ENCODE assay signal across 19 cellular contexts in genomic region chr15:85099195-85099803, GRCh38.
DNase-seq lines count a peak whose midpoint lies in the region; ATAC-seq, FAIRE-seq and TF ChIP-seq lines count a peak whose summit lies in the region.
"Had no signal": no experiment of that assay in that cellular context is flagged by ENCODE, and none has a peak within 500 bp of the region (broad histone marks: within the 10 kb centered on the region; RNA-seq: fewer than 3 reads in every experiment).

No MANE protein-coding gene starts in this region.

- POLR2A ChIA-PET in HepG2 (lab: Yijun Ruan, JAX): no interaction called here

- in situ Hi-C loops in HepG2 (cut with HindIII; ENCODE audit: extremely low pct_ligation_motif_present, low pct_unique_long_range_greater_than_20kb): no loop called here

- H4K20me1 ChIP-seq in HepG2 (ENCODE audit: insufficient read depth, low read length): no peaks in the 10 kb centered on the region
- H4K20me1 ChIP-seq: BLaER1 had no signal

- H3K27me3 ChIP-seq in HepG2 (ENCODE audit: control insufficient read depth in 1 of 2, insufficient read depth in 2 of 2, low read length in 2 of 2) (no peaks in the 10 kb centered on the region), right lobe of liver (no peaks in the 10 kb centered on the region)
- H3K27me3 ChIP-seq: BLaER1, Peyer's patch had no signal

- no peak overlapping the region for H2AFZ ChIP-seq in HepG2 (ENCODE audit: low read length)

- intact Hi-C loops in HepG2 (cut with micrococcal nuclease; ENCODE audit: unreplicated experiment): no loop called here
- intact Hi-C loops in right lobe of liver (cut with DNase I): no loop called here

- CTCF ChIA-PET in HepG2 (lab: Yijun Ruan, JAX; ENCODE audit: low intra/inter-chr PET ratio, low total read pairs): no interaction called here

- H3K36me3 ChIP-seq in HepG2 (replicated peaks in 1 of 2; ENCODE audit: control insufficient read depth in 1 of 2, insufficient read depth in 2 of 2, low read length in 2 of 2) (peaks cover 7 to 37% of the 10 kb centered on the region in 2 experiments; a peak in 4 of 5 replicates), right lobe of liver (peaks cover 0 to 23% (median 6%) of the 10 kb centered on the region in 4 donors)

- WGBS in HepG2 (ENCODE audit: low lambda C conversion rate): 95% methylated on average over 8 of the region's 10 CpGs
- 85% methylated on average over 9 of the region's 10 CpGs for WGBS in right lobe of liver (ENCODE audit: insufficient coverage, low coverage, low lambda C conversion rate, missing lambda C conversion rate)

- BruUV-seq in HepG2 (replicated peaks; lab: Mats Ljungman, UMichigan): no TSS peak

- TF ChIP-seq EP300 in HepG2 (IDR thresholded peaks at IDR 0.05; ENCODE audit: low read depth in 2 of 2, low read length in 2 of 2) (no peak), HepG2 (CRISPR knock-in tag; IDR thresholded peaks at IDR 0.05; ENCODE audit: borderline replicate concordance) (no peak)

- H3K4me2 ChIP-seq in HepG2 (ENCODE audit: low read depth, low read length): no peak overlapping the region
- H3K4me2 ChIP-seq: BLaER1 had no signal

- DNase-seq in HepG2 (ENCODE audit: low spot score) (no peak), right lobe of liver (no peak), hippocampal formation (lab: John Stamatoyannopoulos, UW) (peak; percentile 65 to 73), occipital lobe (lab: John Stamatoyannopoulos, UW) (peak; percentile 9), GOT3 (lab: John Stamatoyannopoulos, UW) (no peak), NCI-H128 (lab: John Stamatoyannopoulos, UW; ENCODE audit: unreplicated experiment) (no peak), NCI-H345 (lab: John Stamatoyannopoulos, UW) (no peak)
- DNase-seq: CD8-positive, alpha-beta memory T cell; DMS 273 treated with DMSO at 0.1 percent for 48 hours; HFFc6; Karpas-422; MM.1S; NCI-H1105 treated with DMSO at 0.1 percent for 48 hours; NCI-H187 treated with DMSO at 0.1 percent for 48 hours; NCI-H2171; Peyer's patch had no signal

- H3K4me1 ChIP-seq in HepG2 (ENCODE audit: insufficient read depth, low read length) (no peaks in the 10 kb centered on the region), right lobe of liver (no peaks in the 10 kb centered on the region)
- H3K4me1 ChIP-seq: Peyer's patch had no signal

- no peak for FAIRE-seq in HepG2 (lab: Jason Lieb, UNC)

- H3K27ac ChIP-seq in HepG2 (ENCODE audit: extremely low read length, insufficient read depth, low read length) (no peak overlapping the region), right lobe of liver (no peak overlapping the region)
- H3K27ac ChIP-seq: 22Rv1, BLaER1, Peyer's patch had no signal

- TF ChIP-seq CTCF in HepG2 (CRISPR knock-in tag; IDR thresholded peaks at IDR 0.05): no peak
- TF ChIP-seq CTCF in right lobe of liver (IDR thresholded peaks at IDR 0.05): no peak

- TF ChIP-seq POLR2A in HepG2 (IDR thresholded peaks at IDR 0.05; ENCODE audit: insufficient read depth in 1 of 2, low read depth in 2 of 2, low read length in 2 of 2) (no peak), right lobe of liver (IDR thresholded peaks at IDR 0.05) (no peak)

- no peaks in the 10 kb centered on the region for H3K79me2 ChIP-seq in HepG2 (ENCODE audit: insufficient read depth, low read length)

- H3K9ac ChIP-seq in HepG2 (ENCODE audit: insufficient read depth, low read depth, low read length): no peak overlapping the region
- H3K9ac ChIP-seq: BLaER1 had no signal

- TF ChIP-seq RAD21 in HepG2 (CRISPR knock-in tag; IDR thresholded peaks at IDR 0.05): no peak

- ATAC-seq in HepG2 (no peak), right lobe of liver (no peak), HG02938 (IDR thresholded peaks at IDR 0.05; ENCODE audit: unreplicated experiment) (no peak)

- H3K4me3 ChIP-seq in HepG2 (replicated peaks in 1 of 3; ENCODE audit: insufficient read depth in 1 of 3, low read depth in 2 of 3, low read length in 3 of 3) (no peak overlapping the region), right lobe of liver (no peak overlapping the region)
- H3K4me3 ChIP-seq: BLaER1, Peyer's patch had no signal

- H3K9me3 ChIP-seq in HepG2 (ENCODE audit: low read length) (no peaks in the 10 kb centered on the region), right lobe of liver (no peaks in the 10 kb centered on the region)
- H3K9me3 ChIP-seq: BLaER1, Peyer's patch had no signal

TF ChIP-seq in HepG2, 621 proteins besides CTCF, POLR2A, EP300 and RAD21:
- TF ChIP-seq ZNF629 (CRISPR knock-in tag; conservative IDR thresholded peaks at IDR 0.05) (peak; percentile 49), ZFP37 (CRISPR knock-in tag; IDR thresholded peaks at IDR 0.05; ENCODE audit: borderline replicate concordance) (no peak)

Comparison
In these comparisons a context has a peak if more than half of its experiments do, and no peak if none do; other contexts are left out.
1. DNase-seq: peak in hippocampal formation (2 of 2) and occipital lobe (single experiment); none in HepG2 (single experiment), right lobe of liver (0 of 3), GOT3 (single experiment), NCI-H128 (single experiment) and NCI-H345 (single experiment).